Comparison of ENCODE assay signal across 36 cellular contexts in the genomic region with DNA sequence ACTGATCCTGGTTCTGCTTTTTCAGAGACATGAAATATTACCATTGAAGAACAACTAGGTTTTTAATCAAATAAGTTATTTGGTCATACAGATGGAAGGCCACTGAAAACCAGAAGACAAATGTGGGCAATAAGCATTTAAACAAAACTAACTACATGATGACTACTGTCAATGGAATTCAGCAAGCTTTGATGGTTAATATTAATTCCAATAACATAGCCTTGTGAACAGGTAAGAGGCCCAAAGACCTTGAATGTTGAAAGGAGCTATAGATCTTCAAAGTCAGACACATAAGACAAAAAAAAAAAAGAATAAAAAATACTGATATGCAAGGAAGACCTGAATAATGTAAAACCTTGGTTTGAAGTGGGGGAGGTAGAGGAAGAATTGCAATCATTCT.
"Had no signal": no experiment of that assay in that cellular context is flagged by ENCODE, and none has a peak within 500 bp of the region (broad histone marks: within the 10 kb centered on the region; RNA-seq: fewer than 3 reads in every experiment).

No MANE protein-coding gene starts in this region.

- ATAC-seq: activated CD8-positive, alpha-beta memory T cell treated with anti-CD3 and anti-CD28 coated beads, Interleukin-2, amount 10 ng/mL, durations not matched to agents 7 days and 5 days; activated naive CD4-positive, alpha-beta T cell treated with anti-CD3 and anti-CD28 coated beads, Interleukin-2, amount 50 U/mL, for 72 hours; body of pancreas; Panc1 had no signal

- DNase-seq: activated CD4-positive, alpha-beta memory T cell treated with anti-CD3 and anti-CD28 coated beads, Interleukin-2, amount 10 ng/mL, durations not matched to agents 7 days and 5 days; activated CD4-positive, alpha-beta T cell treated with anti-CD3 and anti-CD28 coated beads for 1 hour; activated CD4-positive, alpha-beta T cell treated with anti-CD3 and anti-CD28 coated beads for 48 hours; activated CD4-positive, CD25-positive, alpha-beta regulatory T cell; activated CD8-positive, alpha-beta memory T cell treated with anti-CD3 and anti-CD28 coated beads for 24 hours; activated CD8-positive, alpha-beta memory T cell treated with anti-CD3 and anti-CD28 coated beads, Interleukin-2, amount 10 ng/mL, durations not matched to agents 7 days and 5 days; activated gamma-delta T cell; activated naive CD4-positive, alpha-beta T cell treated with anti-CD3 and anti-CD28 coated beads for 36 hours; activated T-cell treated with anti-CD3 and anti-CD28 coated beads, Interleukin-2, amount 50 U/mL, for 1 hour; adrenal gland; body of pancreas; caudate nucleus; cerebellar nuclear complex; Karpas-422; KBM-7; MM.1S; MV-4-11; NCI-H1092; NCI-H146; NCI-H187; NCI-H2029 treated with DMSO at 0.1 percent for 48 hours; NCI-H2107; NCI-H2171; NCI-H510A; NCI-H526; NCI-H82; SHP77; SJCRH30; SW 1271; T1000; WERI-Rb-1 had no signal

- H3K9me3 ChIP-seq: adrenal gland, body of pancreas, breast epithelium, SJCRH30 had no signal

- H3K4me3 ChIP-seq: adrenal gland, body of pancreas, breast epithelium, SJCRH30, SK-N-MC had no signal

- H3K27me3 ChIP-seq: adrenal gland, body of pancreas, breast epithelium, SJCRH30 had no signal

- FAIRE-seq: astrocyte had no signal

- H3K4me1 ChIP-seq: adrenal gland, body of pancreas, breast epithelium, SJCRH30 had no signal

- H3K27ac ChIP-seq: adrenal gland, body of pancreas, breast epithelium, SJCRH30, SK-N-MC, WERI-Rb-1 had no signal

- H3K36me3 ChIP-seq: adrenal gland, breast epithelium, SJCRH30, WERI-Rb-1 had no signal
